24 cellular contexts compared by ENCODE assay signal in the genomic region with DNA sequence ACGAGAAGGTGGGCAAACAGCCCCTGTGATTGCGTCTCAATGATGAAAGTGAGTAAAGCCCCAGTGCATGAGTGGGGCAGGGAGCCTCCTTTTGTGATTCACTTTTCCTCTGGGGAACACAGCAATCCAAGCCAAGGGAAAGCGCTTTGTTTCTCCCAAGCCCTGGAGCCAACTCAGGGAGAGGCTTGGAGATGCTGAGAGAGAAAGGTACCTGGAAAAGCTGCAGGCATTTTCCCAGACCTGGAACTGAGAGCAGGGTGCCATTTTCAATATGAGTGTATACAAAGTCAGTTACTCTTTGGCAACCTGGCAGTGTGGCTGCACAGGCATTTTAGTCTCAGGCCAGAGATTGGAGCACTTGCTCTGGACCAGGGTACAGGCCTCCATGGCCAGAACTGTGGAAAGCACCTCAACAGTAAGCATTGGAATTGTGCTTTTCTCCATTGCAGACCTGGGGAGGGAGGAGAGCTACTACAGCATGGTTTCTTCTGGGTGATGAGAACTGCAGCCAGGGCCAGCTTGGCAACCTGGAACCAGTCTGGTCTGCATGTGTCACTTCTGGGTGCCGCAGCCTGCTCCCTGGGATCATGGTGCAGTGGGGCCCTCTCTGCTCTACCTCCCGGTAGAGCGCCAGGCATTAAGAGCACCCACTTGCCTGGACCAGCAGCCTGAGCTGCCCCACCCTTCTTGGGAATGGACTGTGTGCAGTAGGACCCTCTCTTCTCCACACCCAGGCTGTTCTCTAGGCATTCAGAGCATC.
DNase-seq lines count a peak whose midpoint lies in the region; ATAC-seq and TF ChIP-seq lines count a peak whose summit lies in the region.
"Had no signal": no experiment of that assay in that cellular context is flagged by ENCODE, and none has a peak within 500 bp of the region (broad histone marks: within the 10 kb centered on the region; RNA-seq: fewer than 3 reads in every experiment).

No MANE protein-coding gene starts in this region.

- TF ChIP-seq CTCF in epithelial cell of esophagus (IDR thresholded peaks at IDR 0.05; ENCODE audit: insufficient read depth, low read depth, low read length, missing control alignments), result no peak

- ATAC-seq in HG03280 (IDR thresholded peaks at IDR 0.05; ENCODE audit: unreplicated experiment) (no peak), HG03342 (IDR thresholded peaks at IDR 0.05; ENCODE audit: unreplicated experiment) (no peak)
- ATAC-seq: activated CD8-positive, alpha-beta T cell treated with anti-CD3 and anti-CD28 coated beads for 36 hours; right lobe of liver had no signal

- no peaks in the 10 kb centered on the region for H3K4me1 ChIP-seq in neuronal stem cell (ENCODE audit: control insufficient read depth in 2 of 2, insufficient read depth in 1 of 2, low read depth in 1 of 2, low read length in 2 of 2)
- H3K4me1 ChIP-seq in effector memory CD4-positive, alpha-beta T cell (ENCODE audit: control insufficient read depth, insufficient read depth, low read length, poor library complexity, severe bottlenecking), result no peaks in the 10 kb centered on the region
- H3K4me1 ChIP-seq: adrenal gland, Peyer's patch, right lobe of liver had no signal

- H3K4me2 ChIP-seq in neuronal stem cell (ENCODE audit: insufficient read depth, low read length, poor library complexity, severe bottlenecking), result no peak overlapping the region

- no peak overlapping the region for H3K18ac ChIP-seq in neuronal stem cell (ENCODE audit: low read length)

- H2AFZ ChIP-seq in neuronal stem cell (ENCODE audit: low read length), result no peak overlapping the region

- peaks cover 0 to 7% of the 10 kb centered on the region in 2 donors for H3K9me3 ChIP-seq in neuronal stem cell (replicated peaks in 1 of 2; ENCODE audit: control insufficient read depth in 2 of 2, insufficient read depth in 1 of 2, low read depth in 1 of 2, low read length in 2 of 2)
- H3K9me3 ChIP-seq in effector memory CD4-positive, alpha-beta T cell (ENCODE audit: control insufficient read depth, low read length), result no peaks in the 10 kb centered on the region
- H3K9me3 ChIP-seq: neutrophil, Peyer's patch, right lobe of liver had no signal

- peak; percentile 44 for DNase-seq in activated effector memory CD4-positive, alpha-beta T cell treated with anti-CD3 and anti-CD28 coated beads, Interleukin-2, amount 50 U/mL, for 16 hours
- no peak for DNase-seq in activated effector memory CD4-positive, alpha-beta T cell treated with Interleukin-2 at 50 U/mL for 16 hours
- DNase-seq in epithelial cell of esophagus (ENCODE audit: low read depth), result peak; percentile 38
- no peak for DNase-seq in neuronal stem cell (ENCODE audit: low spot score)
- no peak for DNase-seq in effector memory CD4-positive, alpha-beta T cell
- no peak for DNase-seq in foreskin melanocyte
- DNase-seq: activated CD4-positive, alpha-beta T cell treated with anti-CD3 and anti-CD28 coated beads for 1 hour; activated CD8-positive, alpha-beta T cell treated with anti-CD3 and anti-CD28 coated beads for 36 hours; activated naive CD4-positive, alpha-beta T cell; activated T-cell treated with anti-CD3 and anti-CD28 coated beads, Interleukin-2, amount 50 U/mL, for 1 hour; midbrain; naive B cell; NCI-H146; NCI-H526 treated with DMSO at 0.1 percent for 48 hours; stimulated activated CD4-positive, alpha-beta T cell treated with anti-CD3 and anti-CD28 coated beads, Interleukin-12 subunit alpha, Interleukin-12 subunit beta, amount 100 ng/mL, for 4 hours; stimulated activated CD4-positive, alpha-beta T cell treated with anti-CD3 and anti-CD28 coated beads, Interleukin-2, amount 100 ng/mL, for 48 hours had no signal

- H4K91ac ChIP-seq in neuronal stem cell (ENCODE audit: low read depth, low read length, poor library complexity), result no peak overlapping the region

- H3K23ac ChIP-seq in neuronal stem cell (ENCODE audit: low read depth, low read length, poor library complexity), result no peak overlapping the region

- H3K27me3 ChIP-seq in neuronal stem cell (ENCODE audit: control insufficient read depth in 3 of 3, insufficient read depth in 3 of 3, low read depth in 1 of 3, low read length in 3 of 3), result no peaks in the 10 kb centered on the region
- H3K27me3 ChIP-seq in effector memory CD4-positive, alpha-beta T cell (replicated peaks; ENCODE audit: control insufficient read depth, insufficient read depth, low read length, poor library complexity, severe bottlenecking), result no peaks in the 10 kb centered on the region
- H3K27me3 ChIP-seq: adrenal gland, dorsolateral prefrontal cortex, Peyer's patch, right lobe of liver, tibial nerve had no signal

- H3K79me1 ChIP-seq in neuronal stem cell (ENCODE audit: low read depth, low read length), result peaks cover 1% of the 10 kb centered on the region

- no peak overlapping the region for H2BK120ac ChIP-seq in neuronal stem cell (ENCODE audit: low read depth, low read length)

- H3K27ac ChIP-seq in neuronal stem cell (replicated peaks; ENCODE audit: low read length), result no peak overlapping the region
- H3K27ac ChIP-seq in effector memory CD4-positive, alpha-beta T cell (ENCODE audit: insufficient read depth, low read length, poor library complexity, severe bottlenecking), result no peak overlapping the region
- H3K27ac ChIP-seq: adrenal gland, dorsolateral prefrontal cortex, neutrophil, Peyer's patch, right lobe of liver, tibial nerve had no signal

- no peaks in the 10 kb centered on the region for H3K36me3 ChIP-seq in neuronal stem cell (replicated peaks in 1 of 2; ENCODE audit: control insufficient read depth in 2 of 2, insufficient read depth in 2 of 2, low read length in 2 of 2)
- H3K36me3 ChIP-seq in effector memory CD4-positive, alpha-beta T cell (ENCODE audit: control insufficient read depth, insufficient read depth, low read length), result no peaks in the 10 kb centered on the region
- H3K36me3 ChIP-seq: adrenal gland, neutrophil, Peyer's patch, right lobe of liver, tibial nerve had no signal

- H2BK15ac ChIP-seq in neuronal stem cell (ENCODE audit: low read length), result no peak overlapping the region

- no peak overlapping the region for H2BK12ac ChIP-seq in neuronal stem cell (ENCODE audit: low read length)

- no peak overlapping the region for H4K8ac ChIP-seq in neuronal stem cell (ENCODE audit: low read depth, low read length)

- no CpG with 5 or more reads among the region's 6 CpGs for WGBS in neuronal stem cell (ENCODE audit: extremely low coverage in 2 of 2, insufficient read length in 2 of 2, insufficient replicate concordance in 1 of 2), 2 donors

- H3K14ac ChIP-seq in neuronal stem cell (ENCODE audit: low read length), result no peak overlapping the region

- no peak overlapping the region for H2BK5ac ChIP-seq in neuronal stem cell (ENCODE audit: low read length)

- peak overlapping the region; percentile 41 for H2AK5ac ChIP-seq in neuronal stem cell (ENCODE audit: low read depth, low read length)

- no peak overlapping the region for H3K9ac ChIP-seq in neuronal stem cell (ENCODE audit: low read depth, low read length, poor library complexity)

- no peak overlapping the region for H3K4ac ChIP-seq in neuronal stem cell (ENCODE audit: low read length)

- H3K4me3 ChIP-seq in epithelial cell of esophagus (ENCODE audit: low read length) (no peak overlapping the region), neuronal stem cell (ENCODE audit: low read length in 2 of 2) (no peak overlapping the region)
- no peak overlapping the region for H3K4me3 ChIP-seq in effector memory CD4-positive, alpha-beta T cell (ENCODE audit: insufficient read depth, low read depth, low read length, poor library complexity, severe bottlenecking)
- H3K4me3 ChIP-seq: adrenal gland, dorsolateral prefrontal cortex, Peyer's patch, right lobe of liver, tibial nerve had no signal

Comparison
In these comparisons a context has a peak if more than half of its experiments do, and no peak if none do; other contexts are left out.
1. DNase-seq: peak in activated effector memory CD4-positive, alpha-beta T cell treated with anti-CD3 and anti-CD28 coated beads, Interleukin-2, amount 50 U/mL, for 16 hours (single experiment) and epithelial cell of esophagus (single experiment); none in activated effector memory CD4-positive, alpha-beta T cell treated with Interleukin-2 at 50 U/mL for 16 hours (single experiment), neuronal stem cell (single experiment), effector memory CD4-positive, alpha-beta T cell (0 of 3) and foreskin melanocyte (single experiment).